25 cellular contexts compared by ENCODE assay signal in the genomic region with DNA sequence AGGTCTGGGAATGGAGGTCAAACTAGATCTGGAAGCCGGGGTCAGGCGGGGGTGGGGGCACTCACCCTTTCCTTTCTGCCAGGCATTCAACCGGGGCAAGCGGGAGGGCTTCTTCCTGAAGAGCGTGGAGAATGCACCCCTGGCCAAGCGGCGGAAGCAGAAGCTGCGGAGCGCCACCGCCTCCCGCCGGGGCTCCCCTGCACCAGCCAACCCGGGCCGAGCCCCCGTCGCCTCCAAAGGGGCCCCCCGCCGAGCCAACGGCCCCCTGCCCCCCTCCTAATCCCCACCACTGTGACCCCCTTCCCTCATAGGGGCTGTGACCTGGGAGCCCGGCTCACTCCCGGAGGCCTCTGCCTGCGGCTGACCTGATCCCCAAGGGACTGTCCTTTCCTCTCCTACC.
"Had no signal": no experiment of that assay in that cellular context is flagged by ENCODE, and none has a peak within 500 bp of the region (broad histone marks: within the 10 kb centered on the region; RNA-seq: fewer than 3 reads in every experiment).

No MANE protein-coding gene starts in this region.

- H3K9ac ChIP-seq: parathyroid adenoma had no signal

- H3K4me1 ChIP-seq: colonic mucosa, esophagus muscularis mucosa, gastroesophageal sphincter, parathyroid adenoma, prostate gland, right lobe of liver, upper lobe of left lung had no signal

- H2AFZ ChIP-seq: hepatocyte, parathyroid adenoma had no signal

- H3K27me3 ChIP-seq: colonic mucosa, esophagus muscularis mucosa, foreskin keratinocyte, gastroesophageal sphincter, heart left ventricle, hepatocyte, neutrophil, right lobe of liver, testis, tibial artery, upper lobe of left lung had no signal

- H3K4me3 ChIP-seq: colonic mucosa, esophagus muscularis mucosa, gastroesophageal sphincter, heart left ventricle, hepatocyte, lung, prostate gland, right lobe of liver, tibial artery, upper lobe of left lung had no signal

- H3K27ac Mint-ChIP-seq: memory B cell, natural killer cell had no signal

- ATAC-seq: foreskin keratinocyte, gastroesophageal sphincter, heart left ventricle, left lobe of liver, natural killer cell, right lobe of liver had no signal

- H3K4me3 Mint-ChIP-seq: memory B cell, natural killer cell had no signal

- H3K79me2 ChIP-seq: hepatocyte, parathyroid adenoma had no signal

- H3K9me3 Mint-ChIP-seq: memory B cell, natural killer cell had no signal

- H3K36me3 ChIP-seq: colonic mucosa had no signal

- DNase-seq: colonic mucosa; dermis blood vessel endothelial cell; effector memory CD4-positive, alpha-beta T cell; foreskin keratinocyte; heart left ventricle; kidney; natural killer cell; right lobe of liver; small intestine; stimulated activated CD4-positive, alpha-beta T cell treated with anti-CD3 and anti-CD28 coated beads, Interleukin-15, amount 100 ng/mL, for 24 hours; stimulated activated CD4-positive, alpha-beta T cell treated with anti-CD3 and anti-CD28 coated beads, Interleukin-2, amount 100 ng/mL, for 48 hours; stimulated activated CD8-positive, alpha-beta memory T cell treated with anti-CD3 and anti-CD28 coated beads, Interleukin-4, amount 100 ng/mL, for 48 hours; stimulated activated naive CD4-positive, alpha-beta T cell; testis; tibial artery had no signal

- H3K27ac ChIP-seq: colonic mucosa, esophagus muscularis mucosa, foreskin keratinocyte, gastroesophageal sphincter, heart left ventricle, hepatocyte, neutrophil, parathyroid adenoma, prostate gland, right lobe of liver, testis, tibial artery, upper lobe of left lung had no signal

- H3K27me3 Mint-ChIP-seq: memory B cell had no signal

- H3K4me2 ChIP-seq: hepatocyte had no signal

- H3K9me3 ChIP-seq: colonic mucosa, esophagus muscularis mucosa, gastroesophageal sphincter, heart left ventricle, neutrophil, prostate gland, right lobe of liver, testis, tibial artery, upper lobe of left lung had no signal
